Comparison of ENCODE assay signal across 7 cellular contexts in genomic region chr14:69476824-69477223, GRCh38. TPM values are rescaled to one million over a fixed set of nuclear protein-coding genes. Genes with fewer than 3 reads are reported as not detected.
A peak's percentile ranks its signal among the peaks of the same experiment; 100 is the strongest.
DNase-seq lines count a peak whose midpoint lies in the region; ATAC-seq, FAIRE-seq and TF ChIP-seq lines count a peak whose summit lies in the region.
"Not testable (repeated sequence)": the region's sequence is repeated elsewhere in the genome, so short reads cannot be mapped to it uniquely, and the experiment has no call there.

No MANE protein-coding gene starts in this region.

- not testable (repeated sequence) for TF ChIP-seq POLR2A in HCT116 (IDR thresholded peaks at IDR 0.05; ENCODE audit: borderline replicate concordance, extremely low read depth, insufficient read depth, insufficient read length)

- RAD21 ChIA-PET in HCT116 (lab: Charles Lee; ENCODE audit: low non-redundant PET in 1 of 2, low total read pairs in 2 of 2, uncharacterized antibody in 2 of 2, unreplicated experiment in 2 of 2): interaction anchor here in 1 of 2 experiments (0.6 kb wide), 1 partner anchor 22 kb away, joined by 3 read pairs; no protein-coding TSS in a partner anchor

- not testable (repeated sequence) for H3K4me3 ChIP-seq in HCT116 (replicated peaks in 1 of 2; ENCODE audit: low read depth in 1 of 2, low read length in 2 of 2); brain microvascular endothelial cell (ENCODE audit: low read depth, low read length)

- FAIRE-seq in D721Med (lab: Jason Lieb, UNC): not testable (repeated sequence)

- not testable (repeated sequence) for H3K27me3 ChIP-seq in HCT116 (ENCODE audit: insufficient read depth, low read length); brain microvascular endothelial cell (replicated peaks)
- peaks cover 41% of the 10 kb centered on the region for H3K27me3 ChIP-seq in foreskin keratinocyte

- not testable (repeated sequence) for H3K4me1 ChIP-seq in HCT116 (ENCODE audit: control insufficient read depth in 1 of 2, insufficient read depth in 2 of 2, low read length in 2 of 2); foreskin keratinocyte

- DNase-seq in D721Med (ENCODE audit: insufficient read length, low spot score); HCT116 (ENCODE audit: low read depth, low spot score); brain microvascular endothelial cell; foreskin keratinocyte; neural crest cell (ENCODE audit: low read depth, low spot score): not testable (repeated sequence)
- peak; percentile 14 for DNase-seq in NCI-H82 (lab: John Stamatoyannopoulos, UW)
- peak; percentile 7 for DNase-seq in SK-MEL-5 (ENCODE audit: low read depth, low spot score)

- H3K27ac Mint-ChIP-seq in neural crest cell (ENCODE audit: unreplicated experiment): not testable (repeated sequence)

- not testable (repeated sequence) for H3K9me3 ChIP-seq in HCT116 (ENCODE audit: control insufficient read depth in 1 of 2, insufficient read depth in 1 of 2, low read depth in 1 of 2, low read length in 2 of 2)

- H3K9ac ChIP-seq in HCT116 (ENCODE audit: low read length): not testable (repeated sequence)

- in situ Hi-C loops in SK-MEL-5 (cut with HindIII; ENCODE audit: low pct_unique_long_range_greater_than_20kb, low sequenced_read_pairs); brain microvascular endothelial cell (cut with HindIII; ENCODE audit: low pct_ligation_motif_present, low sequenced_read_pairs): not testable (repeated sequence)

- TF ChIP-seq CTCF in D721Med (IDR thresholded peaks at IDR 0.05; ENCODE audit: insufficient read depth, missing control alignments) (peak; percentile 10), HCT116 (IDR thresholded peaks at IDR 0.05 in 2 of 3, conservative IDR thresholded peaks at IDR 0.05 in 1 of 3; ENCODE audit: borderline replicate concordance in 1 of 3, insufficient read depth in 1 of 3, low read depth in 2 of 3, low read length in 2 of 3) (peak in 2 of 3 experiments; percentile 26 to 30; a peak in 3 of 6 replicates), brain microvascular endothelial cell (IDR thresholded peaks at IDR 0.05; ENCODE audit: low read depth, low read length, missing control alignments) (peak; percentile 17), foreskin keratinocyte (conservative IDR thresholded peaks at IDR 0.05) (peak; percentile 48), neural crest cell (conservative IDR thresholded peaks at IDR 0.05) (peak; percentile 28)

- peaks cover 23% of the 10 kb centered on the region for H3K27me3 Mint-ChIP-seq in neural crest cell (ENCODE audit: low read depth)

- not testable (repeated sequence) for H4K20me1 ChIP-seq in HCT116 (ENCODE audit: insufficient read depth)

- H3K36me3 ChIP-seq in HCT116 (ENCODE audit: control insufficient read depth in 1 of 2, insufficient read depth in 2 of 2, low read length in 2 of 2); brain microvascular endothelial cell (replicated peaks): not testable (repeated sequence)

- intact Hi-C loops in HCT116 (cut with micrococcal nuclease): loop anchor here (5.0 kb wide), 1 partner anchor 235 kb away; no protein-coding TSS in a partner anchor

- H3K4me3 Mint-ChIP-seq in neural crest cell: not testable (repeated sequence)

- H3K9me3 Mint-ChIP-seq in neural crest cell: not testable (repeated sequence)

- not testable (repeated sequence) for H3K27ac ChIP-seq in HCT116 (ENCODE audit: low read depth, low read length); brain microvascular endothelial cell; foreskin keratinocyte

- not testable (repeated sequence) for H3K9me2 ChIP-seq in HCT116 (ENCODE audit: insufficient read depth)

- H3K4me2 ChIP-seq in HCT116 (ENCODE audit: low read length): not testable (repeated sequence)

- CTCF ChIA-PET in HCT116 (lab: Charles Lee): interaction anchor here (0.7 to 2.0 kb wide), 7 partner anchors 9 to 347 kb away, joined by 3 to 4 read pairs (median 3); no protein-coding TSS in a partner anchor

- POLR2A ChIA-PET in HCT116 (lab: Charles Lee): not testable (repeated sequence)

- not testable (repeated sequence) for BruUV-seq in HCT116 (replicated peaks; lab: Mats Ljungman, UMichigan)

- ATAC-seq in HCT116: peak; percentile 46
- not testable (repeated sequence) for ATAC-seq in foreskin keratinocyte

- peak; percentile 34; the same call in 1 of the 2 replicates for TF ChIP-seq RAD21 in HCT116 (IDR thresholded peaks at IDR 0.05; ENCODE audit: low read depth)

- not testable (repeated sequence) for H3K79me2 ChIP-seq in HCT116 (ENCODE audit: insufficient read depth, low read length)

- H3K4me1 Mint-ChIP-seq in neural crest cell: not testable (repeated sequence)

- H2AFZ ChIP-seq in HCT116 (ENCODE audit: low read depth, low read length, poor library complexity, severe bottlenecking): not testable (repeated sequence)

- not testable (repeated sequence) for H3K36me3 Mint-ChIP-seq in neural crest cell (ENCODE audit: low read depth)

RNA-seq across cellular contexts. Expression of gene PLEKHD1, which starts 7.7 kb away (rescaled TPM):
- total RNA-seq in HCT116 (2021; ENCODE audit: unreplicated experiment) (1.2 TPM), foreskin keratinocyte (not detected in 2 replicates), neural crest cell (0.14 TPM in 1 of 2 replicates, not detected in the other)
- polyA plus RNA-seq in HCT116 (2012): 0.52 and 0.66 TPM in 2 replicates
- not detected in 2 replicates for total RNA-seq in SK-MEL-5 (2014; rRNA removed; shearing (Covaris generic))
- polyA plus RNA-seq in SK-MEL-5 (2015; cell fraction: cytosol; rRNA removed): not detected in 2 replicates
- polyA plus RNA-seq in SK-MEL-5 (2015; cell fraction: nucleus; rRNA removed): not detected in 2 replicates
- not detected in 2 replicates for polyA plus RNA-seq in foreskin keratinocyte
